1 cellular context compared by ENCODE assay signal in genomic region chr14:74619672-74620131, GRCh38.
TF ChIP-seq lines count a peak whose summit lies in the region.

No MANE protein-coding gene starts in this region.

TF ChIP-seq in GM23338, 12 proteins besides CTCF, POLR2A, EP300 and RAD21 (continued from another document):
- TF ChIP-seq ZNF462 (CRISPR knock-in tag; IDR thresholded peaks at IDR 0.05), result no peak
TF ChIP-seq in GM23338: peak in this region for 0.
